1 cellular context compared by ENCODE assay signal in the genomic region with DNA sequence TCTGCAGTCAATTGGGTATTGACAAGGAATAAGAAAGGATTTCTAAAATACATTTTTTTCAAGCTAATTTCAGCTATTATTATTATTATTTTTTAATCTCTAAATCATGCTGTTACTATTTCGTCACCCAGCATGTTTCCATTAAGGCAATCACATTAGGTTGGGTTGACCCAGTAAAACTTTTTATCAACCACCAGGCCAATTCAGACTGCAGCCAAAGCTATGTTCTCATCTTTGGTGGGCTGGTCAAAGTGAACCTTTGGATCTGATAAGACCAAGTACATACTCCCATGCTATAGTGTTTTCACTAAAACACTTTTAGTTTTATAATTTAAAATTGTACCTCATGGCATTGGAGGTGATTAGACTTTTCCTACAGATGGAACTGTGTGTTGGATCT.
TF ChIP-seq lines count a peak whose summit lies in the region.

No MANE protein-coding gene starts in this region.

TF ChIP-seq in GM23338, 12 proteins besides CTCF, POLR2A, EP300 and RAD21:
- TF ChIP-seq ZNF462 (CRISPR knock-in tag; IDR thresholded peaks at IDR 0.05) (no peak), REST (IDR thresholded peaks at IDR 0.05; ENCODE audit: unreplicated experiment) (no peak), POLR2AphosphoS5 (IDR thresholded peaks at IDR 0.05; ENCODE audit: low read depth) (no peak), ZNF331 (CRISPR knock-in tag; IDR thresholded peaks at IDR 0.05; ENCODE audit: low read depth) (no peak), EZH2 (IDR thresholded peaks at IDR 0.05; ENCODE audit: low read depth, unreplicated experiment) (no peak), EZH2phosphoT487 (IDR thresholded peaks at IDR 0.05; ENCODE audit: unreplicated experiment) (no peak), ZNF114 (CRISPR knock-in tag; IDR thresholded peaks at IDR 0.05) (no peak), CREB1 (CRISPR knock-in tag; IDR thresholded peaks at IDR 0.05; ENCODE audit: low read depth) (no peak), JUNB (IDR thresholded peaks at IDR 0.05; ENCODE audit: unreplicated experiment) (no peak), NANOG (IDR thresholded peaks at IDR 0.05; ENCODE audit: borderline replicate concordance) (no peak), STAT1 (IDR thresholded peaks at IDR 0.05; ENCODE audit: unreplicated experiment) (no peak)
- TF ChIP-seq, protein P1, sequence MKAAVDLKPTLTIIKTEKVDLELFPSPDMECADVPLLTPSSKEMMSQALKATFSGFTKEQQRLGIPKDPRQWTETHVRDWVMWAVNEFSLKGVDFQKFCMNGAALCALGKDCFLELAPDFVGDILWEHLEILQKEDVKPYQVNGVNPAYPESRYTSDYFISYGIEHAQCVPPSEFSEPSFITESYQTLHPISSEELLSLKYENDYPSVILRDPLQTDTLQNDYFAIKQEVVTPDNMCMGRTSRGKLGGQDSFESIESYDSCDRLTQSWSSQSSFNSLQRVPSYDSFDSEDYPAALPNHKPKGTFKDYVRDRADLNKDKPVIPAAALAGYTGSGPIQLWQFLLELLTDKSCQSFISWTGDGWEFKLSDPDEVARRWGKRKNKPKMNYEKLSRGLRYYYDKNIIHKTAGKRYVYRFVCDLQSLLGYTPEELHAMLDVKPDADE (IDR thresholded peaks at IDR 0.05): no peak
